ENCODE assay signal across 1 cellular context in the genomic region with DNA sequence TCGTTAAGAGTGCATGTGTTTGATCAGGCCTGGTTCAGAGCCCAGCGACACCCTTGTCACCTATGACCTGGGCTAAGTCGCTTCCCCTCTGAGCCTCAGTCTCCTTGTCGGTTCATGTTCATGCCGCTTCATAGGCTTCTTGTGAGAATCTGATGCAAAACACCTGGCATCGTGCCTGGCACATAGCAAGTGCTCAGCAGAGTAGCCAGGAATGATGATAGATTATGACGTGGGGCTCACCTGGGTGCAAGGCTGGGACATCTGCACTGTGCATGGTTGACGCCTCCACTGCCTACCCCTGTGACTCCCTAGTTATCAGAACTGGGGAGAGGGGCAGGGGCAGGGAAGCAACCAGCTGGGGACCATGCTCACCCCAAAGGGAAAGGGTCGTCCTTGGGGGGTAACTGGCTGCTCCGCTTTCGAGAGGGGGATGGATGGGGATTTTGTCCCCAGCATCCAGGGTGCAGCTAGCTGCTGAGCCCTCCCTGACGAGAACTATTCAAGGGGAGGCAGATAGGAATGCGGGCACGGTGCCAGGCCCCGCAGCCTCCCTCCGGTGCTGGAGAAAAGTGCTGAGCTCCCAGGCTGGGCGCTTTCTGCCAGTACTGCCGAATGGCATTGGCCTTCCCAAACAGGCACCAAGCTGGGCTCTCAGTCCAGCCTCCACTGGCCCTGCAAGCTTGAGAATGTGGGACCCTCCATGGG.
TF ChIP-seq lines count a peak whose summit lies in the region.

No MANE protein-coding gene starts in this region.

TF ChIP-seq in SK-N-SH treated with all-trans-retinoic acid at 6 μM for 48 hours, 23 proteins besides CTCF, POLR2A, EP300 and RAD21 (continued from another document):
- TF ChIP-seq, protein P1, sequence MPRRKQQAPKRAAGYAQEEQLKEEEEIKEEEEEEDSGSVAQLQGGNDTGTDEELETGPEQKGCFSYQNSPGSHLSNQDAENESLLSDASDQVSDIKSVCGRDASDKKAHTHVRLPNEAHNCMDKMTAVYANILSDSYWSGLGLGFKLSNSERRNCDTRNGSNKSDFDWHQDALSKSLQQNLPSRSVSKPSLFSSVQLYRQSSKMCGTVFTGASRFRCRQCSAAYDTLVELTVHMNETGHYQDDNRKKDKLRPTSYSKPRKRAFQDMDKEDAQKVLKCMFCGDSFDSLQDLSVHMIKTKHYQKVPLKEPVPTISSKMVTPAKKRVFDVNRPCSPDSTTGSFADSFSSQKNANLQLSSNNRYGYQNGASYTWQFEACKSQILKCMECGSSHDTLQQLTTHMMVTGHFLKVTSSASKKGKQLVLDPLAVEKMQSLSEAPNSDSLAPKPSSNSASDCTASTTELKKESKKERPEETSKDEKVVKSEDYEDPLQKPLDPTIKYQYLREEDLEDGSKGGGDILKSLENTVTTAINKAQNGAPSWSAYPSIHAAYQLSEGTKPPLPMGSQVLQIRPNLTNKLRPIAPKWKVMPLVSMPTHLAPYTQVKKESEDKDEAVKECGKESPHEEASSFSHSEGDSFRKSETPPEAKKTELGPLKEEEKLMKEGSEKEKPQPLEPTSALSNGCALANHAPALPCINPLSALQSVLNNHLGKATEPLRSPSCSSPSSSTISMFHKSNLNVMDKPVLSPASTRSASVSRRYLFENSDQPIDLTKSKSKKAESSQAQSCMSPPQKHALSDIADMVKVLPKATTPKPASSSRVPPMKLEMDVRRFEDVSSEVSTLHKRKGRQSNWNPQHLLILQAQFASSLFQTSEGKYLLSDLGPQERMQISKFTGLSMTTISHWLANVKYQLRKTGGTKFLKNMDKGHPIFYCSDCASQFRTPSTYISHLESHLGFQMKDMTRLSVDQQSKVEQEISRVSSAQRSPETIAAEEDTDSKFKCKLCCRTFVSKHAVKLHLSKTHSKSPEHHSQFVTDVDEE (CRISPR knock-in tag; IDR thresholded peaks at IDR 0.05) = no peak
- TF ChIP-seq ZFP30 (CRISPR knock-in tag; IDR thresholded peaks at IDR 0.05) = no peak
- TF ChIP-seq, protein P2, sequence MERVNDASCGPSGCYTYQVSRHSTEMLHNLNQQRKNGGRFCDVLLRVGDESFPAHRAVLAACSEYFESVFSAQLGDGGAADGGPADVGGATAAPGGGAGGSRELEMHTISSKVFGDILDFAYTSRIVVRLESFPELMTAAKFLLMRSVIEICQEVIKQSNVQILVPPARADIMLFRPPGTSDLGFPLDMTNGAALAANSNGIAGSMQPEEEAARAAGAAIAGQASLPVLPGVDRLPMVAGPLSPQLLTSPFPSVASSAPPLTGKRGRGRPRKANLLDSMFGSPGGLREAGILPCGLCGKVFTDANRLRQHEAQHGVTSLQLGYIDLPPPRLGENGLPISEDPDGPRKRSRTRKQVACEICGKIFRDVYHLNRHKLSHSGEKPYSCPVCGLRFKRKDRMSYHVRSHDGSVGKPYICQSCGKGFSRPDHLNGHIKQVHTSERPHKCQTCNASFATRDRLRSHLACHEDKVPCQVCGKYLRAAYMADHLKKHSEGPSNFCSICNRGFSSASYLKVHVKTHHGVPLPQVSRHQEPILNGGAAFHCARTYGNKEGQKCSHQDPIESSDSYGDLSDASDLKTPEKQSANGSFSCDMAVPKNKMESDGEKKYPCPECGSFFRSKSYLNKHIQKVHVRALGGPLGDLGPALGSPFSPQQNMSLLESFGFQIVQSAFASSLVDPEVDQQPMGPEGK (CRISPR knock-in tag; IDR thresholded peaks at IDR 0.05; ENCODE audit: borderline replicate concordance) = no peak
- TF ChIP-seq TCF4 (CRISPR knock-in tag; IDR thresholded peaks at IDR 0.05; ENCODE audit: borderline replicate concordance) = no peak
- TF ChIP-seq, protein P3, sequence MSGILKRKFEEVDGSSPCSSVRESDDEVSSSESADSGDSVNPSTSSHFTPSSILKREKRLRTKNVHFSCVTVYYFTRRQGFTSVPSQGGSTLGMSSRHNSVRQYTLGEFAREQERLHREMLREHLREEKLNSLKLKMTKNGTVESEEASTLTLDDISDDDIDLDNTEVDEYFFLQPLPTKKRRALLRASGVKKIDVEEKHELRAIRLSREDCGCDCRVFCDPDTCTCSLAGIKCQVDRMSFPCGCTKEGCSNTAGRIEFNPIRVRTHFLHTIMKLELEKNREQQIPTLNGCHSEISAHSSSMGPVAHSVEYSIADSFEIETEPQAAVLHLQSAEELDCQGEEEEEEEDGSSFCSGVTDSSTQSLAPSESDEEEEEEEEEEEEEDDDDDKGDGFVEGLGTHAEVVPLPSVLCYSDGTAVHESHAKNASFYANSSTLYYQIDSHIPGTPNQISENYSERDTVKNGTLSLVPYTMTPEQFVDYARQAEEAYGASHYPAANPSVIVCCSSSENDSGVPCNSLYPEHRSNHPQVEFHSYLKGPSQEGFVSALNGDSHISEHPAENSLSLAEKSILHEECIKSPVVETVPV (CRISPR knock-in tag; IDR thresholded peaks at IDR 0.05) = no peak
- no peak for TF ChIP-seq ZNF565 (CRISPR knock-in tag; conservative IDR thresholded peaks at IDR 0.05; ENCODE audit: low read depth)
- no peak for TF ChIP-seq ISL1 (CRISPR knock-in tag; IDR thresholded peaks at IDR 0.05)
- no peak for TF ChIP-seq OSR1 (CRISPR knock-in tag; IDR thresholded peaks at IDR 0.05)
- no peak for TF ChIP-seq RARB (CRISPR knock-in tag; IDR thresholded peaks at IDR 0.05)
- TF ChIP-seq TOX (CRISPR knock-in tag; IDR thresholded peaks at IDR 0.05; ENCODE audit: borderline replicate concordance) = no peak
- no peak for TF ChIP-seq BACH2 (CRISPR knock-in tag; IDR thresholded peaks at IDR 0.05; ENCODE audit: borderline replicate concordance)
- no peak for TF ChIP-seq CSDC2 (CRISPR knock-in tag; IDR thresholded peaks at IDR 0.05)
- TF ChIP-seq ZNF70 (CRISPR knock-in tag; IDR thresholded peaks at IDR 0.05) = no peak
- no peak for TF ChIP-seq ZC3H10 (CRISPR knock-in tag; IDR thresholded peaks at IDR 0.05)
- TF ChIP-seq ARNTL (CRISPR knock-in tag; IDR thresholded peaks at IDR 0.05; ENCODE audit: borderline replicate concordance, low read depth) = no peak
- TF ChIP-seq GLIS3 (CRISPR knock-in tag; IDR thresholded peaks at IDR 0.05) = no peak
